1 cellular context compared by ENCODE assay signal in genomic region chr1:204756349-204756748, GRCh38.
TF ChIP-seq lines count a peak whose summit lies in the region.

No MANE protein-coding gene starts in this region.

TF ChIP-seq in K562, 482 proteins besides CTCF, POLR2A, EP300 and RAD21 (continued from another document):
- no peak for TF ChIP-seq FOXP4 (CRISPR knock-in tag; IDR thresholded peaks at IDR 0.05; ENCODE audit: borderline replicate concordance)
- TF ChIP-seq MLX (CRISPR knock-in tag; conservative IDR thresholded peaks at IDR 0.05) = no peak
- TF ChIP-seq ZNF3 (CRISPR knock-in tag; IDR thresholded peaks at IDR 0.05) = no peak
- TF ChIP-seq DPF2 (IDR thresholded peaks at IDR 0.05) = no peak
- no peak for TF ChIP-seq ZNF589 (CRISPR knock-in tag; IDR thresholded peaks at IDR 0.05; ENCODE audit: low read depth)
